19 cellular contexts compared by ENCODE assay signal in genomic region chr21:31484219-31484618, GRCh38.
DNase-seq lines count a peak whose midpoint lies in the region; ATAC-seq, FAIRE-seq and TF ChIP-seq lines count a peak whose summit lies in the region.
"Had no signal": no experiment of that assay in that cellular context is flagged by ENCODE, and none has a peak within 500 bp of the region (broad histone marks: within the 10 kb centered on the region; RNA-seq: fewer than 3 reads in every experiment).

No MANE protein-coding gene starts in this region.

- no peaks in the 10 kb centered on the region for H3K36me3 ChIP-seq in HUES64 (ENCODE audit: insufficient read depth, low read length)
- no peaks in the 10 kb centered on the region for H3K36me3 ChIP-seq in iPS-20b (ENCODE audit: insufficient read depth, low read depth, low read length)
- H3K36me3 ChIP-seq in HepG2 (replicated peaks in 1 of 2; ENCODE audit: control insufficient read depth in 1 of 2, insufficient read depth in 2 of 2, low read length in 2 of 2) = no peaks in the 10 kb centered on the region; a peak in 1 of 5 replicates

- H3K4me1 ChIP-seq in HUES64 (ENCODE audit: insufficient read depth, low read length) (peaks cover 8% of the 10 kb centered on the region; the same call in 1 of the 2 replicates), iPS-20b (ENCODE audit: insufficient read depth, low read length) (peaks cover 8% of the 10 kb centered on the region; the same call in 1 of the 2 replicates), HepG2 (ENCODE audit: insufficient read depth, low read length) (no peaks in the 10 kb centered on the region)
- H3K4me1 ChIP-seq: BLaER1 treated with 17β-estradiol and CSF1 and Interleukin-3, amounts not matched to agents 10 nM and 100 nM had no signal

- no peak for TF ChIP-seq RAD21 in HepG2 (CRISPR knock-in tag; IDR thresholded peaks at IDR 0.05)

- no peak overlapping the region for H2AFZ ChIP-seq in HepG2 (ENCODE audit: low read length)

- no peak overlapping the region for H3K4me3 Mint-ChIP-seq in WTC11
- H3K4me3 Mint-ChIP-seq: CD8-positive, alpha-beta T cell had no signal

- POLR2A ChIA-PET in WTC11 (lab: Charles Lee) (no interaction called here), HepG2 (lab: Yijun Ruan, JAX) (no interaction called here)

- no peak for FAIRE-seq in HepG2 (lab: Jason Lieb, UNC)
- FAIRE-seq: D721Med, HTR-8/SVneo, K562 had no signal

- no peak overlapping the region for H3K4me2 ChIP-seq in HepG2 (ENCODE audit: low read depth, low read length)
- H3K4me2 ChIP-seq: BLaER1 treated with 17β-estradiol and CSF1 and Interleukin-3, amounts not matched to agents 10 nM and 100 nM; SK-N-SH had no signal

- no peak for TF ChIP-seq CTCF in WTC11 (IDR thresholded peaks at IDR 0.05)
- TF ChIP-seq CTCF in HepG2 (CRISPR knock-in tag; IDR thresholded peaks at IDR 0.05) = no peak

- DNase-seq in G401 (ENCODE audit: low spot score) (peak; percentile 88), WTC11 (ENCODE audit: low spot score) (no peak), left ventricle myocardium superior (no peak), A172 (ENCODE audit: low spot score) (no peak), HepG2 (ENCODE audit: low spot score) (no peak)
- DNase-seq: CD8-positive, alpha-beta T cell; HCEC 1CT; NCI-H1105 treated with DMSO at 0.1 percent for 48 hours; NCI-H187; NCI-H446; OCI-M1; SHP77; SK-N-SH had no signal

- in situ Hi-C loops in G401 (cut with HindIII; ENCODE audit: low sequenced_read_pairs) = no loop called here
- in situ Hi-C loops in HepG2 (cut with HindIII; ENCODE audit: extremely low pct_ligation_motif_present, low pct_unique_long_range_greater_than_20kb) = no loop called here

- TF ChIP-seq EP300 in HepG2 (IDR thresholded peaks at IDR 0.05; ENCODE audit: low read depth in 2 of 2, low read length in 2 of 2) = no peak
- no peak for TF ChIP-seq EP300 in HepG2 (CRISPR knock-in tag; IDR thresholded peaks at IDR 0.05; ENCODE audit: borderline replicate concordance)

- H3K79me2 ChIP-seq in HepG2 (ENCODE audit: insufficient read depth, low read length) = no peaks in the 10 kb centered on the region

- peak overlapping the region; percentile 63; the same call in 1 of the 2 replicates for H3K27ac ChIP-seq in HUES64 (ENCODE audit: low read depth, low read length)
- H3K27ac ChIP-seq in iPS-20b (ENCODE audit: low read length) = no peak overlapping the region
- H3K27ac ChIP-seq in HepG2 (ENCODE audit: extremely low read length, insufficient read depth, low read length) = no peak overlapping the region
- H3K27ac ChIP-seq: BLaER1 treated with 17β-estradiol and CSF1 and Interleukin-3, amounts not matched to agents 10 nM and 100 nM had no signal

- H3K27me3 Mint-ChIP-seq in WTC11 (ENCODE audit: low read depth) = peaks cover 6% of the 10 kb centered on the region

- intact Hi-C loops in left ventricle myocardium superior (cut with micrococcal nuclease) = no loop called here
- intact Hi-C loops in HepG2 (cut with micrococcal nuclease; ENCODE audit: unreplicated experiment) = no loop called here

- no peak for TF ChIP-seq POLR2A in HepG2 (IDR thresholded peaks at IDR 0.05; ENCODE audit: insufficient read depth in 1 of 2, low read depth in 2 of 2, low read length in 2 of 2)

- H3K27ac Mint-ChIP-seq in WTC11 = no peak overlapping the region
- H3K27ac Mint-ChIP-seq: CD8-positive, alpha-beta T cell had no signal

- ATAC-seq in WTC11 (peak; percentile 68), left ventricle myocardium superior (no peak), HepG2 (no peak)
- ATAC-seq: CD8-positive, alpha-beta T cell; K562 had no signal

- H3K4me3 ChIP-seq in HUES64 (ENCODE audit: low read length) (no peak overlapping the region), iPS-20b (ENCODE audit: low read length) (no peak overlapping the region), HepG2 (replicated peaks in 1 of 3; ENCODE audit: insufficient read depth in 1 of 3, low read depth in 2 of 3, low read length in 3 of 3) (no peak overlapping the region)
- H3K4me3 ChIP-seq: BLaER1 treated with 17β-estradiol and CSF1 and Interleukin-3, amounts not matched to agents 10 nM and 100 nM; K562 had no signal

- WGBS in HUES64 = 64% methylated on average over 5 of the region's 5 CpGs
- WGBS in HepG2 (ENCODE audit: low lambda C conversion rate) = 33% methylated on average over 5 of the region's 5 CpGs

- no TSS peak for BruUV-seq in HepG2 (replicated peaks; lab: Mats Ljungman, UMichigan)

- H3K27me3 ChIP-seq in HUES64 (ENCODE audit: insufficient read depth, low read length) = no peaks in the 10 kb centered on the region
- no peaks in the 10 kb centered on the region for H3K27me3 ChIP-seq in iPS-20b (ENCODE audit: insufficient read depth, low read length)
- no peaks in the 10 kb centered on the region for H3K27me3 ChIP-seq in HepG2 (ENCODE audit: control insufficient read depth in 1 of 2, insufficient read depth in 2 of 2, low read length in 2 of 2)
- H3K27me3 ChIP-seq: BLaER1 treated with 17β-estradiol and CSF1 and Interleukin-3, amounts not matched to agents 10 nM and 100 nM had no signal

- H3K4me1 Mint-ChIP-seq in WTC11 = peaks cover 9% of the 10 kb centered on the region

- H3K9me3 ChIP-seq in HUES64 (ENCODE audit: insufficient read depth, low read depth, low read length) = no peaks in the 10 kb centered on the region; the same call in none of the 2 replicates
- peaks cover 19% of the 10 kb centered on the region for H3K9me3 ChIP-seq in iPS-20b (ENCODE audit: insufficient read depth, low read depth, low read length)
- peaks cover 58% of the 10 kb centered on the region for H3K9me3 ChIP-seq in HepG2 (ENCODE audit: low read length)
- H3K9me3 ChIP-seq: SK-N-SH had no signal

- no peak overlapping the region for H3K9ac ChIP-seq in HUES64 (ENCODE audit: low read depth, low read length)
- peak overlapping the region; percentile 20; the same call in 1 of the 2 replicates for H3K9ac ChIP-seq in iPS-20b (ENCODE audit: low read depth, low read length)
- H3K9ac ChIP-seq in HepG2 (ENCODE audit: insufficient read depth, low read depth, low read length) = no peak overlapping the region
- H3K9ac ChIP-seq: BLaER1 treated with 17β-estradiol and CSF1 and Interleukin-3, amounts not matched to agents 10 nM and 100 nM; SK-N-SH had no signal

- peaks cover 39% of the 10 kb centered on the region for H3K9me3 Mint-ChIP-seq in WTC11

- peaks cover 41% of the 10 kb centered on the region for H3K36me3 Mint-ChIP-seq in WTC11
- H3K36me3 Mint-ChIP-seq: CD8-positive, alpha-beta T cell had no signal

- CTCF ChIA-PET in WTC11 (lab: Charles Lee) (interaction anchor here (1.0 kb wide), 2 partner anchors 13 to 75 kb away, joined by 3 to 4 read pairs; no protein-coding TSS in a partner anchor), HepG2 (lab: Yijun Ruan, JAX; ENCODE audit: low intra/inter-chr PET ratio, low total read pairs) (no interaction called here)

- no peaks in the 10 kb centered on the region for H4K20me1 ChIP-seq in HepG2 (ENCODE audit: insufficient read depth, low read length)
- H4K20me1 ChIP-seq: BLaER1 treated with 17β-estradiol and CSF1 and Interleukin-3, amounts not matched to agents 10 nM and 100 nM had no signal

TF ChIP-seq in HepG2, 621 proteins besides CTCF, POLR2A, EP300 and RAD21:
- no peak for TF ChIP-seq RELA (CRISPR knock-in tag; IDR thresholded peaks at IDR 0.05)
- TF ChIP-seq TFDP2 (CRISPR knock-in tag; IDR thresholded peaks at IDR 0.05) = no peak
- TF ChIP-seq ZNF737 (CRISPR knock-in tag; IDR thresholded peaks at IDR 0.05; ENCODE audit: borderline replicate concordance) = no peak
- TF ChIP-seq ZNF530 (CRISPR knock-in tag; IDR thresholded peaks at IDR 0.05; ENCODE audit: low read depth) = no peak
- TF ChIP-seq ZNF564 (CRISPR knock-in tag; IDR thresholded peaks at IDR 0.05) = no peak
TF ChIP-seq in HepG2: peak in this region for 0.
